ENCODE assay signal across 6 cellular contexts in the genomic region with DNA sequence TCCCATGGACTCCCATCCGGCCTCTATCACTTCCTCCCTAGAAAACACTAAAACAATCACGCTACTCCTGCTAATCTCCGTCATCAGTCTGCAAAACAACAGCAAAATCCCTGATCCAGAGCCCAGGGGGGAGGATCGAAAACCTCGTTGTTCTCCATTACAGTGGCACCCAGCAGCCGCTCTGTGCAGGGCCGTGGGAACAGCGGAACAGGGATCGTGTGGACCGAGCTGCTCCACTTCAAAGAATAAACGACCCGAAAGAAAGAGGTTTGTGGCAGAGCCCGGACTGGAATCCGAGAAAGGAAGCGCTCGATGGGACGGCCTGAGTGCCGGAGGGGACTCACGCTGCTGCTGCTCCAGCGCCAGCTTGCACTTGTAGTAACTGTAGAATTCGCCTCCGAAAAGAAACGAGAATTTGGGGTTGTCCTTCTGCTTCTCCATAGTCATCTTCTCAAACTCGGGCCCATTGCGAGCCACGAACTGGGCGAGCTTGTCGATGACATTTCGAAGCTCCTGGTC. TPM values are rescaled to one million over a fixed set of nuclear protein-coding genes. Genes with fewer than 3 reads are reported as not detected.
DNase-seq lines count a peak whose midpoint lies in the region; FAIRE-seq and TF ChIP-seq lines count a peak whose summit lies in the region.

No MANE protein-coding gene starts in this region.

- POLR2A ChIA-PET in activated CD4-positive, alpha-beta memory T cell treated with anti-CD3 and anti-CD28 coated beads, Interleukin-2, amount 10 ng/mL, durations not matched to agents 7 days and 5 days (lab: Charles Lee): interaction anchor here (0.7 to 2.5 kb wide), 11 partner anchors 20 to 119 kb away, joined by 3 to 19 read pairs (median 4); a partner anchor contains a TSS

- H3K27me3 Mint-ChIP-seq in activated CD4-positive, alpha-beta memory T cell treated with anti-CD3 and anti-CD28 coated beads, Interleukin-2, amount 10 ng/mL, durations not matched to agents 7 days and 5 days: no peaks in the 10 kb centered on the region

- no peak for FAIRE-seq in GM19239 (lab: Jason Lieb, UNC)

- H3K36me3 Mint-ChIP-seq in activated CD4-positive, alpha-beta memory T cell treated with anti-CD3 and anti-CD28 coated beads, Interleukin-2, amount 10 ng/mL, durations not matched to agents 7 days and 5 days (ENCODE audit: low read depth): peaks cover 52% of the 10 kb centered on the region

- TF ChIP-seq CTCF in liver (IDR thresholded peaks at IDR 0.05; ENCODE audit: low read depth, low read length, missing input control): no peak

- H3K4me1 Mint-ChIP-seq in activated CD4-positive, alpha-beta memory T cell treated with anti-CD3 and anti-CD28 coated beads, Interleukin-2, amount 10 ng/mL, durations not matched to agents 7 days and 5 days: peaks cover 55% of the 10 kb centered on the region

- H3K9ac ChIP-seq in liver (ENCODE audit: low read depth in 1 of 2, low read length in 2 of 2): peak overlapping the region; percentile 93 to 97

- peaks cover 0 to 18% (median 3%) of the 10 kb centered on the region in 4 donors for H3K36me3 ChIP-seq in liver (ENCODE audit: control insufficient read depth in 4 of 4, insufficient read depth in 3 of 4, low read depth in 1 of 4, low read length in 3 of 4)

- H3K27ac ChIP-seq in liver (ENCODE audit: low read depth in 1 of 2, low read length in 2 of 2): peak overlapping the region; percentile 91 to 93

- TF ChIP-seq RAD21 in liver (IDR thresholded peaks at IDR 0.05): no peak

- H3K4me3 ChIP-seq in liver (ENCODE audit: low read depth in 1 of 3, low read length in 3 of 3): peak overlapping the region; percentile 86 to 99 (median 99)

- no peaks in the 10 kb centered on the region for H3K27me3 ChIP-seq in liver (ENCODE audit: control insufficient read depth in 4 of 4, insufficient read depth in 4 of 4, low read length in 3 of 4)

- H3K4me1 ChIP-seq in liver (ENCODE audit: control insufficient read depth in 4 of 4, insufficient read depth in 4 of 4, low read length in 3 of 4): peaks cover 11 to 47% (median 35%) of the 10 kb centered on the region in 4 donors

- WGBS in liver: under 1% methylated on average over 29 of the region's 29 CpGs

- no peaks in the 10 kb centered on the region for H3K9me3 Mint-ChIP-seq in activated CD4-positive, alpha-beta memory T cell treated with anti-CD3 and anti-CD28 coated beads, Interleukin-2, amount 10 ng/mL, durations not matched to agents 7 days and 5 days

- H3K9me3 ChIP-seq in liver (ENCODE audit: control insufficient read depth in 4 of 4, low read length in 3 of 4): no peaks in the 10 kb centered on the region

- H3K4me3 Mint-ChIP-seq in activated CD4-positive, alpha-beta memory T cell treated with anti-CD3 and anti-CD28 coated beads, Interleukin-2, amount 10 ng/mL, durations not matched to agents 7 days and 5 days: peak overlapping the region; percentile 88

- CTCF ChIA-PET in activated CD4-positive, alpha-beta memory T cell treated with anti-CD3 and anti-CD28 coated beads, Interleukin-2, amount 10 ng/mL, durations not matched to agents 7 days and 5 days (lab: Charles Lee): interaction anchor here (0.9 to 1.4 kb wide), 2 partner anchors 32 to 159 kb away, joined by 3 read pairs; no protein-coding TSS in a partner anchor

- peak; percentile 27 for DNase-seq in activated T-cell treated with anti-CD3 and anti-CD28 coated beads, Interleukin-2, amount 50 U/mL, for 1 hour
- DNase-seq in activated T-cell treated with anti-CD3 and anti-CD28 coated beads, Interleukin-2, amount 50 U/mL, for 48 hours: no peak
- peak; percentile 29 for DNase-seq in activated CD4-positive, alpha-beta memory T cell treated with anti-CD3 and anti-CD28 coated beads, Interleukin-2, amount 10 ng/mL, durations not matched to agents 7 days and 5 days
- DNase-seq in GM19239 (ENCODE audit: insufficient read length, low spot score) (no peak), NCI-H510A treated with DMSO at 0.1 percent for 48 hours (lab: John Stamatoyannopoulos, UW) (no peak)

- peak overlapping the region; percentile 70 for H3K27ac Mint-ChIP-seq in activated CD4-positive, alpha-beta memory T cell treated with anti-CD3 and anti-CD28 coated beads, Interleukin-2, amount 10 ng/mL, durations not matched to agents 7 days and 5 days

TF ChIP-seq in liver, 16 proteins besides CTCF, POLR2A, EP300 and RAD21:
- TF ChIP-seq TAF1 (conservative IDR thresholded peaks at IDR 0.05) (no peak), EGR1 (IDR thresholded peaks at IDR 0.05; ENCODE audit: low read depth in 2 of 2) (no peak), HNF4G (IDR thresholded peaks at IDR 0.05) (no peak), RXRA (IDR thresholded peaks at IDR 0.05) (no peak), HNF4A (conservative IDR thresholded peaks at IDR 0.05) (no peak), SP1 (IDR thresholded peaks at IDR 0.05) (no peak), YY1 (IDR thresholded peaks at IDR 0.05) (no peak)
- TF ChIP-seq, protein P1, sequence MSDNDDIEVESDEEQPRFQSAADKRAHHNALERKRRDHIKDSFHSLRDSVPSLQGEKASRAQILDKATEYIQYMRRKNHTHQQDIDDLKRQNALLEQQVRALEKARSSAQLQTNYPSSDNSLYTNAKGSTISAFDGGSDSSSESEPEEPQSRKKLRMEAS (IDR thresholded peaks at IDR 0.05): no peak
- TF ChIP-seq, protein P2, sequence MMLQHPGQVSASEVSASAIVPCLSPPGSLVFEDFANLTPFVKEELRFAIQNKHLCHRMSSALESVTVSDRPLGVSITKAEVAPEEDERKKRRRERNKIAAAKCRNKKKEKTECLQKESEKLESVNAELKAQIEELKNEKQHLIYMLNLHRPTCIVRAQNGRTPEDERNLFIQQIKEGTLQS (IDR thresholded peaks at IDR 0.05): no peak
- TF ChIP-seq, protein P3, sequence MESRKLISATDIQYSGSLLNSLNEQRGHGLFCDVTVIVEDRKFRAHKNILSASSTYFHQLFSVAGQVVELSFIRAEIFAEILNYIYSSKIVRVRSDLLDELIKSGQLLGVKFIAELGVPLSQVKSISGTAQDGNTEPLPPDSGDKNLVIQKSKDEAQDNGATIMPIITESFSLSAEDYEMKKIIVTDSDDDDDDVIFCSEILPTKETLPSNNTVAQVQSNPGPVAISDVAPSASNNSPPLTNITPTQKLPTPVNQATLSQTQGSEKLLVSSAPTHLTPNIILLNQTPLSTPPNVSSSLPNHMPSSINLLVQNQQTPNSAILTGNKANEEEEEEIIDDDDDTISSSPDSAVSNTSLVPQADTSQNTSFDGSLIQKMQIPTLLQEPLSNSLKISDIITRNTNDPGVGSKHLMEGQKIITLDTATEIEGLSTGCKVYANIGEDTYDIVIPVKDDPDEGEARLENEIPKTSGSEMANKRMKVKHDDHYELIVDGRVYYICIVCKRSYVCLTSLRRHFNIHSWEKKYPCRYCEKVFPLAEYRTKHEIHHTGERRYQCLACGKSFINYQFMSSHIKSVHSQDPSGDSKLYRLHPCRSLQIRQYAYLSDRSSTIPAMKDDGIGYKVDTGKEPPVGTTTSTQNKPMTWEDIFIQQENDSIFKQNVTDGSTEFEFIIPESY (IDR thresholded peaks at IDR 0.05): no peak

RNA-seq across cellular contexts. Expression of a gene that starts 0.7 kb away (rescaled TPM):
- total RNA-seq in activated CD4-positive, alpha-beta memory T cell treated with anti-CD3 and anti-CD28 coated beads, Interleukin-2, amount 10 ng/mL, durations not matched to agents 7 days and 5 days: 10 to 100 TPM; 50.8 to 53.6 TPM
- 1 to 10 TPM; 8.5 to 8.8 TPM for total RNA-seq in liver
- 10 to 100 TPM in 1 of 2 donors, 1 to 10 TPM in 1; 9.2 to 14.0 TPM for polyA plus RNA-seq in liver

RNA-seq across cellular contexts. Expression of a gene that starts 30.6 kb away (rescaled TPM):
- 10 to 100 TPM; 57.3 to 57.7 TPM for total RNA-seq in activated CD4-positive, alpha-beta memory T cell treated with anti-CD3 and anti-CD28 coated beads, Interleukin-2, amount 10 ng/mL, durations not matched to agents 7 days and 5 days
- total RNA-seq in liver: 10 to 100 TPM; 12.1 to 20.5 TPM
- 10 to 100 TPM; 11.2 to 12.1 TPM for polyA plus RNA-seq in liver

RNA-seq across cellular contexts. Expression of a gene that starts 45.4 kb away (rescaled TPM):
- total RNA-seq in activated CD4-positive, alpha-beta memory T cell treated with anti-CD3 and anti-CD28 coated beads, Interleukin-2, amount 10 ng/mL, durations not matched to agents 7 days and 5 days: 1 to 10 TPM; 2.6 to 3.3 TPM
- total RNA-seq in liver: 1 to 10 TPM in 1 of 2 donors, under 1 TPM in 1; 0.89 to 3.0 TPM
- polyA plus RNA-seq in liver: 1 to 10 TPM in 1 of 2 donors, under 1 TPM in 1; 0.94 to 1.7 TPM

RNA-seq across cellular contexts. Expression of a gene that starts 45.6 kb away (rescaled TPM):
- total RNA-seq in activated CD4-positive, alpha-beta memory T cell treated with anti-CD3 and anti-CD28 coated beads, Interleukin-2, amount 10 ng/mL, durations not matched to agents 7 days and 5 days: not detected
- total RNA-seq in liver: under 1 TPM in 1 of 2 donors, not detected in 1; 0.08 TPM
- polyA plus RNA-seq in liver: under 1 TPM in 1 of 2 donors, not detected in 1; 0.05 TPM

Comparison
In these comparisons a context has a peak if more than half of its experiments do, and no peak if none do; other contexts are left out.
1. DNase-seq: peak in activated T-cell treated with anti-CD3 and anti-CD28 coated beads, Interleukin-2, amount 50 U/mL, for 1 hour (single experiment) and activated CD4-positive, alpha-beta memory T cell treated with anti-CD3 and anti-CD28 coated beads, Interleukin-2, amount 10 ng/mL, durations not matched to agents 7 days and 5 days (single experiment); none in activated T-cell treated with anti-CD3 and anti-CD28 coated beads, Interleukin-2, amount 50 U/mL, for 48 hours (0 of 2), GM19239 (single experiment) and NCI-H510A treated with DMSO at 0.1 percent for 48 hours (single experiment).
2. RNA of a gene that starts 0.7 kb away (total RNA-seq): 50.8 to 53.6 TPM in activated CD4-positive, alpha-beta memory T cell treated with anti-CD3 and anti-CD28 coated beads, Interleukin-2, amount 10 ng/mL, durations not matched to agents 7 days and 5 days; 8.5 to 8.8 TPM in liver; every median in the first group is over 4 times any median in the second.